Comparison of ENCODE assay signal across 8 cellular contexts in genomic region chr15:31352911-31353811, GRCh38. TPM values are rescaled to one million over a fixed set of nuclear protein-coding genes. Genes with fewer than 3 reads are reported as not detected.
DNase-seq lines count a peak whose midpoint lies in the region; ATAC-seq and TF ChIP-seq lines count a peak whose summit lies in the region.

No MANE protein-coding gene starts in this region.

- peaks cover 96 to 100% (median 100%) of the 10 kb centered on the region in 3 donors for H3K4me1 Mint-ChIP-seq in T-cell
- H3K4me1 Mint-ChIP-seq in mesothelial cell of epicardium: peaks cover 25% of the 10 kb centered on the region

- ATAC-seq in GM21526 (IDR thresholded peaks at IDR 0.05; ENCODE audit: low FRiP score, unreplicated experiment) (peak; percentile 44), T-cell (replicated peaks in 1 of 4) (peak; percentile 50 to 69 (median 58)), GM18519 (IDR thresholded peaks at IDR 0.05; ENCODE audit: low FRiP score, unreplicated experiment) (no peak)

- peak overlapping the region; percentile 62 to 94 (median 76) for H3K4me3 Mint-ChIP-seq in T-cell
- H3K4me3 Mint-ChIP-seq in mesothelial cell of epicardium: no peak overlapping the region

- TF ChIP-seq RAD21 in Ishikawa (IDR thresholded peaks at IDR 0.05; ENCODE audit: low read depth): no peak

- CTCF ChIA-PET in T-cell (lab: Charles Lee): interaction anchor here (0.9 to 2.0 kb wide), 4 partner anchors 10 to 135 kb away, joined by 3 to 6 read pairs (median 4); no protein-coding TSS in a partner anchor

- H3K27ac ChIP-seq in tibial artery: peak overlapping the region; percentile 82 to 83

- H3K27me3 Mint-ChIP-seq in T-cell (no peaks in the 10 kb centered on the region), mesothelial cell of epicardium (ENCODE audit: low read depth) (no peaks in the 10 kb centered on the region)

- H3K36me3 Mint-ChIP-seq in T-cell (peaks cover 30% of the 10 kb centered on the region), mesothelial cell of epicardium (no peaks in the 10 kb centered on the region)

- peak in 30 of 34 experiments; percentile 31 to 76 (median 51) for DNase-seq in T-cell
- peak; percentile 84 for DNase-seq in dermis blood vessel endothelial cell
- DNase-seq in mesothelial cell of epicardium (ENCODE audit: low spot score in 2 of 2, unreplicated experiment in 2 of 2): no peak
- peak; percentile 81 to 90 for DNase-seq in tibial artery

- no peak for TF ChIP-seq EP300 in Ishikawa (IDR thresholded peaks at IDR 0.05; ENCODE audit: borderline replicate concordance)

- intact Hi-C loops in tibial artery (cut with DNase I; ENCODE audit: low total_unique reads): no loop called here

- peak overlapping the region in 1 of 2 donors; percentile 28 for H3K4me3 ChIP-seq in tibial artery

- TF ChIP-seq POLR2A in GM10847 (IDR thresholded peaks at IDR 0.05; ENCODE audit: extremely low read depth, insufficient read length): peak; percentile 10

- H3K27me3 ChIP-seq in tibial artery: no peaks in the 10 kb centered on the region

- peaks cover 15 to 92% (median 50%) of the 10 kb centered on the region in 4 donors for H3K4me1 ChIP-seq in tibial artery

- POLR2A ChIA-PET in T-cell (lab: Charles Lee): interaction anchor here in 1 of 2 donors (0.6 to 1.2 kb wide), 2 partner anchors 24 to 146 kb away, joined by 3 to 17 read pairs; no protein-coding TSS in a partner anchor

- H3K9me3 Mint-ChIP-seq in T-cell (no peaks in the 10 kb centered on the region), mesothelial cell of epicardium (no peaks in the 10 kb centered on the region)

- no peaks in the 10 kb centered on the region for H3K9me3 ChIP-seq in tibial artery

- H3K36me3 ChIP-seq in tibial artery: peaks cover 0 to 4% (median 0%) of the 10 kb centered on the region in 3 donors

- TF ChIP-seq CTCF in mesothelial cell of epicardium (IDR thresholded peaks at IDR 0.05; ENCODE audit: unreplicated experiment) (no peak), tibial artery (IDR thresholded peaks at IDR 0.05) (no peak)

- H3K27ac Mint-ChIP-seq in T-cell (peak overlapping the region; percentile 96 to 98), mesothelial cell of epicardium (peak overlapping the region; percentile 4)

TF ChIP-seq in Ishikawa, 13 proteins besides CTCF, POLR2A, EP300 and RAD21:
- TF ChIP-seq EGR1 (IDR thresholded peaks at IDR 0.05) (0 out of 2 replicates have a peak, but pooled peaks have one; percentile 33), NFIC (IDR thresholded peaks at IDR 0.05) (no peak)

RNA-seq across cellular contexts. Expression of gene KLF13, which starts 26.5 kb away (rescaled TPM):
- total RNA-seq in T-cell (100 to 1,000 TPM; 218 to 327 (median 288) TPM), dermis blood vessel endothelial cell (35.2 and 41.8 TPM in 2 replicates), mesothelial cell of epicardium (26.9 to 29.5 TPM (median 28.1 TPM) in 3 replicates)

Comparison
In these comparisons a context has a peak if more than half of its experiments do, and no peak if none do; other contexts are left out.
1. DNase-seq: peak in T-cell (30 of 34), dermis blood vessel endothelial cell (single experiment) and tibial artery (2 of 2); none in mesothelial cell of epicardium (0 of 2).